24 cellular contexts compared by ENCODE assay signal in the genomic region with DNA sequence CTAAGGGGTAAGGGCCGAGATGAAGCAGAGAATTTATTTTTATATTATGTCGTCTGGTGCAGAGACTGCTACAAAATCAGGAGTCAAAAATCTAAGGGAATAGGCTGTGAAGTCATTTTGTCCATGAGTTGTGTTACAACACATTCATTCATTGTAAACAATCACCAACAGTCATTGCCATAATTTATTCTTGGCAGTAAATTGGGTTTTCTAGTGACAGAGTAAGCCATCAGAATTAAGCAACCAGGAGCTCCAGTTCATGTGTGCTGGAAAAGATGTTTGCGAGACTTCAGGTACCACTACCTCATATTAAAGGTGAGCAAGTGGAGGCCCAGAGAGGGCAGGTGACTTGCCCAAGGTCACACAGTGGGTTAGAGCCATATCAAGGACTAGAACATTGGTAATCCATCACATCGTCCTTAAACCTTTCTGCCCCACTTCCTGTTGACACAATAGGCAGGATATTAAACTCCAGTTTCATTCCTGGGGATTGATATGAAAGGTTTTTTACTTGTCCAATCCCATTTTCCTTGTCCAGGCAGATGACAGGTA. TPM values are rescaled to one million over a fixed set of nuclear protein-coding genes. Genes with fewer than 3 reads are reported as not detected.
DNase-seq lines count a peak whose midpoint lies in the region; ATAC-seq, FAIRE-seq and TF ChIP-seq lines count a peak whose summit lies in the region.
"Had no signal": no experiment of that assay in that cellular context is flagged by ENCODE, and none has a peak within 500 bp of the region (broad histone marks: within the 10 kb centered on the region; RNA-seq: fewer than 3 reads in every experiment).

No MANE protein-coding gene starts in this region.

- DNase-seq in cardiac muscle cell (ENCODE audit: low read depth in 1 of 2, low spot score in 1 of 2) (no peak), cardiac septum (ENCODE audit: low spot score) (no peak), endothelial cell of umbilical vein (ENCODE audit: low read depth, low spot score) (no peak), right lobe of liver (no peak), CD1c-positive myeloid dendritic cell (ENCODE audit: extremely low spot score) (no peak), dorsolateral prefrontal cortex (no peak)
- DNase-seq: activated CD4-positive, alpha-beta T cell treated with anti-CD3 and anti-CD28 coated beads, Interleukin-2, amount 50 U/mL, for 1 hour; BE2C; cerebellar nuclear complex; COR-L47; DMS79; effector CD8-positive, alpha-beta T cell; KBM-7; kidney; NCI-H1436; occipital lobe; Right ventricle myocardium superior; small intestine; substantia nigra had no signal

- WGBS in right lobe of liver (ENCODE audit: insufficient coverage, low coverage, low lambda C conversion rate, missing lambda C conversion rate), result 14% methylated on average over 4 of the region's 4 CpGs

- peak; percentile 70 to 81 (median 77) for ATAC-seq in right lobe of liver
- no peak for ATAC-seq in GM18873 (IDR thresholded peaks at IDR 0.05; ENCODE audit: low FRiP score, unreplicated experiment)
- no peak for ATAC-seq in GM19397 (IDR thresholded peaks at IDR 0.05; ENCODE audit: unreplicated experiment)
- ATAC-seq: A549; stimulated activated effector memory CD8-positive, alpha-beta T cell treated with anti-CD3 and anti-CD28 coated beads, Interleukin-12 subunit alpha, Interleukin-12 subunit beta, amount 100 ng/mL, for 72 hours had no signal

- peaks cover 26% of the 10 kb centered on the region for H3K4me1 ChIP-seq in cardiac muscle cell (ENCODE audit: low read depth)
- H3K4me1 ChIP-seq in endothelial cell of umbilical vein (ENCODE audit: control insufficient read depth, extremely low read depth, insufficient read depth, low read length), result peaks cover 4% of the 10 kb centered on the region
- H3K4me1 ChIP-seq in right lobe of liver, result peaks cover 0 to 32% (median 8%) of the 10 kb centered on the region in 4 donors
- H3K4me1 ChIP-seq: BE2C had no signal

- no peak overlapping the region for H2AFZ ChIP-seq in endothelial cell of umbilical vein (ENCODE audit: low read depth, low read length)

- CTCF ChIA-PET in endothelial cell of umbilical vein (lab: Charles Lee), result interaction anchor here (1.2 kb wide), 1 partner anchor 43 kb away, joined by 4 read pairs; no protein-coding TSS in a partner anchor

- intact Hi-C loops in cardiac septum (cut with DNase I) (no loop called here), endothelial cell of umbilical vein (cut with micrococcal nuclease) (no loop called here), right lobe of liver (cut with DNase I) (no loop called here), dorsolateral prefrontal cortex (cut with DNase I) (no loop called here)

- H3K9me3 ChIP-seq in cardiac muscle cell (ENCODE audit: low read depth), result no peaks in the 10 kb centered on the region
- no peaks in the 10 kb centered on the region for H3K9me3 ChIP-seq in endothelial cell of umbilical vein (replicated peaks; ENCODE audit: control insufficient read depth, insufficient read depth, low read length)
- H3K9me3 ChIP-seq in right lobe of liver, result no peaks in the 10 kb centered on the region
- H3K9me3 ChIP-seq: A549, BE2C had no signal

- TF ChIP-seq CTCF in cardiac muscle cell (IDR thresholded peaks at IDR 0.05; ENCODE audit: low read depth, low read length), result no peak
- no peak for TF ChIP-seq CTCF in endothelial cell of umbilical vein (IDR thresholded peaks at IDR 0.05; ENCODE audit: extremely low read depth in 1 of 2, insufficient read depth in 1 of 2, low read depth in 1 of 2, low read length in 2 of 2)
- TF ChIP-seq CTCF in right lobe of liver (IDR thresholded peaks at IDR 0.05), result no peak
- TF ChIP-seq CTCF in dorsolateral prefrontal cortex (IDR thresholded peaks at IDR 0.05 in 54 of 56, conservative IDR thresholded peaks at IDR 0.05 in 2 of 56; ENCODE audit: low read depth in 1 of 56, partially characterized antibody in 56 of 56), result no peak

- H3K36me3 ChIP-seq in cardiac muscle cell (no peaks in the 10 kb centered on the region), endothelial cell of umbilical vein (ENCODE audit: control insufficient read depth in 2 of 2, extremely low read depth in 1 of 2, insufficient read depth in 2 of 2, low read length in 2 of 2) (no peaks in the 10 kb centered on the region), right lobe of liver (no peaks in the 10 kb centered on the region)

- TF ChIP-seq POLR2A in endothelial cell of umbilical vein (IDR thresholded peaks at IDR 0.05; ENCODE audit: low read depth, low read length) (peak; percentile 24), right lobe of liver (IDR thresholded peaks at IDR 0.05) (no peak)

- dilution Hi-C loops in endothelial cell of umbilical vein (cut with MboI; ENCODE audit: extremely low pct_ligation_motif_present, low sequenced_read_pairs), result no loop called here

- no peaks in the 10 kb centered on the region for H4K20me1 ChIP-seq in endothelial cell of umbilical vein (replicated peaks; ENCODE audit: control insufficient read depth, extremely low read depth, insufficient read depth, low read length)

- no peak overlapping the region for H3K4me3 ChIP-seq in cardiac muscle cell
- no peak overlapping the region for H3K4me3 ChIP-seq in endothelial cell of umbilical vein (replicated peaks in 1 of 3; ENCODE audit: insufficient read depth in 1 of 3, low read depth in 1 of 3, low read length in 3 of 3)
- H3K4me3 ChIP-seq in right lobe of liver, result no peak overlapping the region
- H3K4me3 ChIP-seq in dorsolateral prefrontal cortex, result no peak overlapping the region
- H3K4me3 ChIP-seq: A549 had no signal

- H3K27ac ChIP-seq in cardiac muscle cell, result peak overlapping the region; percentile 64
- H3K27ac ChIP-seq in endothelial cell of umbilical vein (ENCODE audit: insufficient read depth, low read depth, low read length), result no peak overlapping the region
- peak overlapping the region in 2 of 3 donors; percentile 7 to 73 for H3K27ac ChIP-seq in right lobe of liver
- H3K27ac ChIP-seq in dorsolateral prefrontal cortex, result no peak overlapping the region
- H3K27ac ChIP-seq: A549 had no signal

- no peak overlapping the region for H3K4me2 ChIP-seq in endothelial cell of umbilical vein (ENCODE audit: insufficient read depth, low read length)
- H3K4me2 ChIP-seq: A549 had no signal

- BruUV-seq in endothelial cell of umbilical vein (replicated peaks; lab: Mats Ljungman, UMichigan), result no TSS peak

- POLR2A ChIA-PET in endothelial cell of umbilical vein (lab: Charles Lee), result no interaction called here

- peaks cover 79% of the 10 kb centered on the region for H3K79me2 ChIP-seq in endothelial cell of umbilical vein (ENCODE audit: control insufficient read depth, insufficient read depth, low read length)

- no peaks in the 10 kb centered on the region for H3K9me1 ChIP-seq in endothelial cell of umbilical vein (replicated peaks; ENCODE audit: control insufficient read depth, extremely low read depth, insufficient read depth, low read length)

- no peak overlapping the region for H3K9ac ChIP-seq in endothelial cell of umbilical vein (replicated peaks; ENCODE audit: extremely low read depth, insufficient read depth, low read length)

- FAIRE-seq in endothelial cell of umbilical vein (lab: Jason Lieb, UNC), result no peak
- FAIRE-seq: A549, kidney, small intestine, urothelium cell line had no signal

- H3K27me3 ChIP-seq in cardiac muscle cell (no peaks in the 10 kb centered on the region), endothelial cell of umbilical vein (ENCODE audit: control insufficient read depth in 2 of 2, insufficient read depth in 2 of 2, low read length in 2 of 2) (no peaks in the 10 kb centered on the region), right lobe of liver (no peaks in the 10 kb centered on the region), dorsolateral prefrontal cortex (no peaks in the 10 kb centered on the region)
- H3K27me3 ChIP-seq: BE2C had no signal

TF ChIP-seq in endothelial cell of umbilical vein, 7 proteins besides CTCF, POLR2A, EP300 and RAD21:
- TF ChIP-seq POLR2AphosphoS5 (IDR thresholded peaks at IDR 0.05; ENCODE audit: insufficient read depth, low read depth, low read length) (no peak), FOS (IDR thresholded peaks at IDR 0.05; ENCODE audit: borderline replicate concordance, insufficient read depth, low read length) (no peak), GATA2 (IDR thresholded peaks at IDR 0.05; ENCODE audit: insufficient read depth, insufficient read length, low read depth, low read length) (no peak), MYC (IDR thresholded peaks at IDR 0.05; ENCODE audit: low read depth, low read length) (no peak), JUN (IDR thresholded peaks at IDR 0.05; ENCODE audit: borderline replicate concordance, insufficient read depth, insufficient read length, low read depth) (no peak)
- TF ChIP-seq, protein P1, sequence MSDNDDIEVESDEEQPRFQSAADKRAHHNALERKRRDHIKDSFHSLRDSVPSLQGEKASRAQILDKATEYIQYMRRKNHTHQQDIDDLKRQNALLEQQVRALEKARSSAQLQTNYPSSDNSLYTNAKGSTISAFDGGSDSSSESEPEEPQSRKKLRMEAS (IDR thresholded peaks at IDR 0.05; ENCODE audit: insufficient read depth, insufficient read length), result no peak
TF ChIP-seq in endothelial cell of umbilical vein: peak in this region for 0.

RNA-seq across cellular contexts. Expression of a gene that starts 46.0 kb away (rescaled TPM):
- total RNA-seq in cardiac muscle cell (9.2 and 12.6 TPM in 2 replicates), cardiac septum (8.6 TPM), endothelial cell of umbilical vein (21.2 and 22.0 TPM in 2 replicates), right lobe of liver (1 to 10 TPM; 1.1 to 6.3 (median 4.1) TPM), dorsolateral prefrontal cortex (10 to 100 TPM in 71 of 120 experiments, 1 to 10 TPM in 49; 5.6 to 18.0 (median 10.5) TPM)
- polyA plus RNA-seq in cardiac muscle cell (11.1 and 16.5 TPM in 2 replicates), endothelial cell of umbilical vein (6.1 and 8.6 TPM in 2 replicates)
- 8.7 and 9.7 TPM in 2 replicates for polyA plus RNA-seq in endothelial cell of umbilical vein (2011; cell fraction: cytosol; rRNA removed)
- polyA plus RNA-seq in endothelial cell of umbilical vein (2011; cell fraction: nucleus; rRNA removed), result 28.7 and 34.2 TPM in 2 replicates
- 8.8 and 12.0 TPM in 2 replicates for polyA plus RNA-seq in endothelial cell of umbilical vein (2012)
- polyA minus RNA-seq in endothelial cell of umbilical vein, result 11.3 and 14.1 TPM in 2 replicates
- polyA minus RNA-seq in endothelial cell of umbilical vein (2011; cell fraction: cytosol; rRNA and poly(A)+ RNA removed), result 11.5 TPM
- polyA minus RNA-seq in endothelial cell of umbilical vein (2011; cell fraction: nucleus; rRNA and poly(A)+ RNA removed), result 10.8 and 16.3 TPM in 2 replicates

Comparison
In these comparisons a context has a peak if more than half of its experiments do, and no peak if none do; other contexts are left out.
1. H3K27ac ChIP-seq: peak in cardiac muscle cell (single experiment) and right lobe of liver (2 of 3); none in endothelial cell of umbilical vein (single experiment) and dorsolateral prefrontal cortex (0 of 59).
2. ATAC-seq: peak in right lobe of liver (4 of 4); none in GM18873 (single experiment) and GM19397 (single experiment).